14 cellular contexts compared by ENCODE assay signal in genomic region chr5:148408092-148408491, GRCh38.
"Had no signal": no experiment of that assay in that cellular context is flagged by ENCODE, and none has a peak within 500 bp of the region (broad histone marks: within the 10 kb centered on the region; RNA-seq: fewer than 3 reads in every experiment).

No MANE protein-coding gene starts in this region.

- H3K27me3 Mint-ChIP-seq: activated naive CD8-positive, alpha-beta T cell treated with anti-CD3 and anti-CD28 coated beads for 36 hours had no signal

- ATAC-seq: gastrocnemius medialis, heart right ventricle, left cardiac atrium, lower lobe of right lung had no signal

- H3K9me3 Mint-ChIP-seq: activated naive CD8-positive, alpha-beta T cell treated with anti-CD3 and anti-CD28 coated beads for 36 hours had no signal

- H3K4me3 Mint-ChIP-seq: activated naive CD8-positive, alpha-beta T cell treated with anti-CD3 and anti-CD28 coated beads for 36 hours had no signal

- H3K27ac Mint-ChIP-seq: activated naive CD8-positive, alpha-beta T cell treated with anti-CD3 and anti-CD28 coated beads for 36 hours had no signal

- DNase-seq: activated gamma-delta T cell; activated naive CD8-positive, alpha-beta T cell treated with anti-CD3 and anti-CD28 coated beads for 36 hours; aorta; effector CD8-positive, alpha-beta T cell; gastrocnemius medialis; heart right ventricle; left cardiac atrium; lower lobe of right lung; ovary; SK-N-SH; stimulated activated CD4-positive, alpha-beta T cell treated with anti-CD3 and anti-CD28 coated beads, Interleukin-12 subunit alpha, Interleukin-12 subunit beta, amount 100 ng/mL, for 4 hours; stimulated activated CD4-positive, alpha-beta T cell treated with anti-CD3 and anti-CD28 coated beads, Interleukin-2, amount 100 ng/mL, for 24 hours; T-helper 1 cell; T1000 had no signal
